25 cellular contexts compared by ENCODE assay signal in the genomic region with DNA sequence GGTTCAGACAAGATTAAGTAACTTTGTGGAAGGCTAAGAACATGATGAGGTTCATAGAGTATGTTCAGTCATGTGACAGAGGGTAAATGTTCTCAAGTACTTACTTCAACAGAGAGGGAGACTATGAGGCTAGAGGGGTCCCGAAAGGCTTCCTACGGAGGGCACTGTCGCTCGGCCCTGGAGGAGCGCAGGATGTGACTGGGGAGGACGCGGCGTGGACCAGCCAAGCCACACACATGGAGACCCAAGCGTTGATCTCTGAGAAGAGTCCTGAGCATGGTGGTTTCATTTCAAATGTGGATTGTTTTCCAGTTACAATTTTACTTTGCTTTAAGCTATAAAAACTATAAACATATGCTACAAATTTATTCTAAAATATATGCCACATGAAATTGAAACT.
DNase-seq lines count a peak whose midpoint lies in the region; FAIRE-seq and TF ChIP-seq lines count a peak whose summit lies in the region.
"Had no signal": no experiment of that assay in that cellular context is flagged by ENCODE, and none has a peak within 500 bp of the region (broad histone marks: within the 10 kb centered on the region; RNA-seq: fewer than 3 reads in every experiment).

No MANE protein-coding gene starts in this region.

- no peak for TF ChIP-seq CTCF in D721Med (IDR thresholded peaks at IDR 0.05; ENCODE audit: insufficient read depth, missing control alignments)

- no peak overlapping the region for H3K4me3 ChIP-seq in MG63
- H3K4me3 ChIP-seq: A549; BLaER1; BLaER1 treated with 17β-estradiol and CSF1 and Interleukin-3, amounts not matched to agents 10 nM and 100 nM had no signal

- no peaks in the 10 kb centered on the region for H3K27me3 ChIP-seq in MG63
- H3K27me3 ChIP-seq: BE2C; BLaER1; BLaER1 treated with 17β-estradiol and CSF1 and Interleukin-3, amounts not matched to agents 10 nM and 100 nM had no signal

- peak; percentile 88 for FAIRE-seq in D721Med (lab: Jason Lieb, UNC)
- FAIRE-seq: A204.1, A549 had no signal

- H3K36me3 ChIP-seq in MG63, result no peaks in the 10 kb centered on the region
- H3K36me3 ChIP-seq: BE2C had no signal

- H3K9me3 ChIP-seq in MG63, result no peaks in the 10 kb centered on the region
- H3K9me3 ChIP-seq: A549; BE2C; BLaER1; BLaER1 treated with 17β-estradiol and CSF1 and Interleukin-3, amounts not matched to agents 10 nM and 100 nM; Caco-2 had no signal

- DNase-seq in D721Med (ENCODE audit: insufficient read length, low spot score) (no peak), MG63 (no peak)
- DNase-seq: 8988T; ACHN; AML-193; BE2C; Caco-2; Calu3; CD4-positive, alpha-beta memory T cell; CD4-positive, alpha-beta T cell; CD4-positive, CD25-positive, alpha-beta regulatory T cell; CD8-positive, alpha-beta memory T cell; CD8-positive, alpha-beta T cell; COR-L47; DMS 273 treated with DMSO at 0.1 percent for 48 hours; DMS153; DMS53; DMS79; DMS79 treated with DMSO at 0.1 percent for 48 hours; DND-41; EL had no signal
